ENCODE assay signal across 1 cellular context in genomic region chr5:180126716-180127681, GRCh38.
TF ChIP-seq lines count a peak whose summit lies in the region.

No MANE protein-coding gene starts in this region.

TF ChIP-seq in HEK293, 187 proteins besides CTCF, POLR2A, EP300 and RAD21 (continued from another document):
- TF ChIP-seq, protein P1, sequence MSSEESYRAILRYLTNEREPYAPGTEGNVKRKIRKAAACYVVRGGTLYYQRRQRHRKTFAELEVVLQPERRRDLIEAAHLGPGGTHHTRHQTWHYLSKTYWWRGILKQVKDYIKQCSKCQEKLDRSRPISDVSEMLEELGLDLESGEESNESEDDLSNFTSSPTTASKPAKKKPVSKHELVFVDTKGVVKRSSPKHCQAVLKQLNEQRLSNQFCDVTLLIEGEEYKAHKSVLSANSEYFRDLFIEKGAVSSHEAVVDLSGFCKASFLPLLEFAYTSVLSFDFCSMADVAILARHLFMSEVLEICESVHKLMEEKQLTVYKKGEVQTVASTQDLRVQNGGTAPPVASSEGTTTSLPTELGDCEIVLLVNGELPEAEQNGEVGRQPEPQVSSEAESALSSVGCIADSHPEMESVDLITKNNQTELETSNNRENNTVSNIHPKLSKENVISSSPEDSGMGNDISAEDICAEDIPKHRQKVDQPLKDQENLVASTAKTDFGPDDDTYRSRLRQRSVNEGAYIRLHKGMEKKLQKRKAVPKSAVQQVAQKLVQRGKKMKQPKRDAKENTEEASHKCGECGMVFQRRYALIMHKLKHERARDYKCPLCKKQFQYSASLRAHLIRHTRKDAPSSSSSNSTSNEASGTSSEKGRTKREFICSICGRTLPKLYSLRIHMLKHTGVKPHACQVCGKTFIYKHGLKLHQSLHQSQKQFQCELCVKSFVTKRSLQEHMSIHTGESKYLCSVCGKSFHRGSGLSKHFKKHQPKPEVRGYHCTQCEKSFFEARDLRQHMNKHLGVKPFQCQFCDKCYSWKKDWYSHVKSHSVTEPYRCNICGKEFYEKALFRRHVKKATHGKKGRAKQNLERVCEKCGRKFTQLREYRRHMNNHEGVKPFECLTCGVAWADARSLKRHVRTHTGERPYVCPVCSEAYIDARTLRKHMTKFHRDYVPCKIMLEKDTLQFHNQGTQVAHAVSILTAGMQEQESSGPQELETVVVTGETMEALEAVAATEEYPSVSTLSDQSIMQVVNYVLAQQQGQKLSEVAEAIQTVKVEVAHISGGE (tag by site-specific recombination; conservative IDR thresholded peaks at IDR 0.05; ENCODE audit: low read depth) = no peak
- TF ChIP-seq, protein P2, sequence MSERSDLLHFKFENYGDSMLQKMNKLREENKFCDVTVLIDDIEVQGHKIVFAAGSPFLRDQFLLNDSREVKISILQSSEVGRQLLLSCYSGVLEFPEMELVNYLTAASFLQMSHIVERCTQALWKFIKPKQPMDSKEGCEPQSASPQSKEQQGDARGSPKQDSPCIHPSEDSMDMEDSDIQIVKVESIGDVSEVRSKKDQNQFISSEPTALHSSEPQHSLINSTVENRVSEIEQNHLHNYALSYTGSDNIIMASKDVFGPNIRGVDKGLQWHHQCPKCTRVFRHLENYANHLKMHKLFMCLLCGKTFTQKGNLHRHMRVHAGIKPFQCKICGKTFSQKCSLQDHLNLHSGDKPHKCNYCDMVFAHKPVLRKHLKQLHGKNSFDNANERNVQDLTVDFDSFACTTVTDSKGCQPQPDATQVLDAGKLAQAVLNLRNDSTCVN (tag by site-specific recombination; optimal IDR thresholded peaks at IDR 0.05) = peak; percentile 35
- TF ChIP-seq ZNF140 (tag by site-specific recombination; IDR thresholded peaks at IDR 0.05) = no peak
- TF ChIP-seq ZNF221 (tag by site-specific recombination; IDR thresholded peaks at IDR 0.05; ENCODE audit: borderline replicate concordance) = no peak
- no peak for TF ChIP-seq ZNF184 (tag by site-specific recombination; IDR thresholded peaks at IDR 0.05)
- TF ChIP-seq, protein P3, sequence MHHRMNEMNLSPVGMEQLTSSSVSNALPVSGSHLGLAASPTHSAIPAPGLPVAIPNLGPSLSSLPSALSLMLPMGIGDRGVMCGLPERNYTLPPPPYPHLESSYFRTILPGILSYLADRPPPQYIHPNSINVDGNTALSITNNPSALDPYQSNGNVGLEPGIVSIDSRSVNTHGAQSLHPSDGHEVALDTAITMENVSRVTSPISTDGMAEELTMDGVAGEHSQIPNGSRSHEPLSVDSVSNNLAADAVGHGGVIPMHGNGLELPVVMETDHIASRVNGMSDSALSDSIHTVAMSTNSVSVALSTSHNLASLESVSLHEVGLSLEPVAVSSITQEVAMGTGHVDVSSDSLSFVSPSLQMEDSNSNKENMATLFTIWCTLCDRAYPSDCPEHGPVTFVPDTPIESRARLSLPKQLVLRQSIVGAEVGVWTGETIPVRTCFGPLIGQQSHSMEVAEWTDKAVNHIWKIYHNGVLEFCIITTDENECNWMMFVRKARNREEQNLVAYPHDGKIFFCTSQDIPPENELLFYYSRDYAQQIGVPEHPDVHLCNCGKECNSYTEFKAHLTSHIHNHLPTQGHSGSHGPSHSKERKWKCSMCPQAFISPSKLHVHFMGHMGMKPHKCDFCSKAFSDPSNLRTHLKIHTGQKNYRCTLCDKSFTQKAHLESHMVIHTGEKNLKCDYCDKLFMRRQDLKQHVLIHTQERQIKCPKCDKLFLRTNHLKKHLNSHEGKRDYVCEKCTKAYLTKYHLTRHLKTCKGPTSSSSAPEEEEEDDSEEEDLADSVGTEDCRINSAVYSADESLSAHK (tag by site-specific recombination; IDR thresholded peaks at IDR 0.05) = no peak
- TF ChIP-seq TRIM28 (IDR thresholded peaks at IDR 0.05; ENCODE audit: borderline replicate concordance, low read length) = no peak
- TF ChIP-seq, protein P4, sequence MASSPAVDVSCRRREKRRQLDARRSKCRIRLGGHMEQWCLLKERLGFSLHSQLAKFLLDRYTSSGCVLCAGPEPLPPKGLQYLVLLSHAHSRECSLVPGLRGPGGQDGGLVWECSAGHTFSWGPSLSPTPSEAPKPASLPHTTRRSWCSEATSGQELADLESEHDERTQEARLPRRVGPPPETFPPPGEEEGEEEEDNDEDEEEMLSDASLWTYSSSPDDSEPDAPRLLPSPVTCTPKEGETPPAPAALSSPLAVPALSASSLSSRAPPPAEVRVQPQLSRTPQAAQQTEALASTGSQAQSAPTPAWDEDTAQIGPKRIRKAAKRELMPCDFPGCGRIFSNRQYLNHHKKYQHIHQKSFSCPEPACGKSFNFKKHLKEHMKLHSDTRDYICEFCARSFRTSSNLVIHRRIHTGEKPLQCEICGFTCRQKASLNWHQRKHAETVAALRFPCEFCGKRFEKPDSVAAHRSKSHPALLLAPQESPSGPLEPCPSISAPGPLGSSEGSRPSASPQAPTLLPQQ (tag by site-specific recombination; IDR thresholded peaks at IDR 0.05) = 0 out of 2 replicates have a peak, but pooled peaks have one; percentile 12
- no peak for TF ChIP-seq MEIS1 (CRISPR knock-in tag; IDR thresholded peaks at IDR 0.05; ENCODE audit: borderline replicate concordance)
